In the genomic region with DNA sequence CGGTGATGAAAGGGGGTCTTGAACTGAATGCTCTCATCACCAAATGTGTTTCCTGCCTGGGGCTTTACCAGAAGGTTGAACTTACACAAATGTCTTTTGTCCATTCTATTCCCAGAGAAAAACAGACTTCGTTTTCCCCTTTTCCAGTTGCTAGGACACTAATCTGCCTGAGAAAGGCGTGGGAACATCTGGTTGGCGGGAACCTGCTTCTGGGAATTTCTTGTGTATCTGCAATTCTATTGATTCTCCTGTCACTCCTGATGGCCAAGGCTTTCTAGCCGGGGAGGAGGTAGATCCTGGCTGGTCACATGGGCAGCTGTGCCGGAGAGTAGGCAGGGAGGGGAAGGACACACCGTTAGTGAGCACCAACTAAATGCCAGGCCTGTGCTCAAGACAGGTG, we compare ENCODE assay signal across 20 cellular contexts. TPM values are rescaled to one million over a fixed set of nuclear protein-coding genes. Genes with fewer than 3 reads are reported as not detected.
"Had no signal": no experiment of that assay in that cellular context is flagged by ENCODE, and none has a peak within 500 bp of the region (broad histone marks: within the 10 kb centered on the region; RNA-seq: fewer than 3 reads in every experiment).

No MANE protein-coding gene starts in this region.

- H3K4me1 Mint-ChIP-seq: activated CD4-positive, alpha-beta T cell treated with anti-CD3 and anti-CD28 coated beads, Interleukin-2, amount 10 ng/mL, durations not matched to agents 7 days and 5 days; central memory CD8-positive, alpha-beta T cell; naive B cell; stimulated activated naive B cell treated with anti-CD40 and anti-IgM and Interleukin-4, amounts not matched to agents 10 μg/mL and 1 μg/mL and 100 μg/mL, for 72 hours had no signal

- ATAC-seq: left lobe of liver; stimulated activated naive B cell treated with anti-CD40 and anti-IgM and Interleukin-4, amounts not matched to agents 10 μg/mL and 1 μg/mL and 100 μg/mL, for 72 hours had no signal

- H3K4me3 Mint-ChIP-seq: activated CD4-positive, alpha-beta T cell treated with anti-CD3 and anti-CD28 coated beads, Interleukin-2, amount 10 ng/mL, durations not matched to agents 7 days and 5 days; activated naive CD8-positive, alpha-beta T cell treated with anti-CD3 and anti-CD28 coated beads for 36 hours; central memory CD8-positive, alpha-beta T cell; naive B cell; stimulated activated naive B cell treated with anti-CD40 and anti-IgM and Interleukin-4, amounts not matched to agents 10 μg/mL and 1 μg/mL and 100 μg/mL, for 72 hours had no signal

- DNase-seq: activated CD4-positive, alpha-beta T cell treated with anti-CD3 and anti-CD28 coated beads, Interleukin-2, amount 10 ng/mL, durations not matched to agents 7 days and 5 days; activated CD4-positive, CD25-positive, alpha-beta regulatory T cell; activated CD8-positive, alpha-beta memory T cell treated with anti-CD3 and anti-CD28 coated beads, Interleukin-2, amount 50 U/mL, for 48 hours; activated naive CD8-positive, alpha-beta T cell treated with anti-CD3 and anti-CD28 coated beads for 36 hours; amygdala; brain microvascular endothelial cell; naive B cell; nucleus accumbens; stimulated activated CD4-positive, alpha-beta T cell treated with anti-CD3 and anti-CD28 coated beads, Interleukin-2, amount 100 ng/mL, for 48 hours; stimulated activated naive B cell treated with anti-CD40 and anti-IgM and Interleukin-4, amounts not matched to agents 10 μg/mL and 1 μg/mL and 100 μg/mL, for 72 hours; substantia nigra; T-helper 2 cell; transverse colon had no signal

- H3K9me3 ChIP-seq: right atrium auricular region, transverse colon, vagina had no signal

- H3K27ac Mint-ChIP-seq: activated CD4-positive, alpha-beta T cell treated with anti-CD3 and anti-CD28 coated beads, Interleukin-2, amount 10 ng/mL, durations not matched to agents 7 days and 5 days; activated naive CD8-positive, alpha-beta T cell treated with anti-CD3 and anti-CD28 coated beads for 36 hours; naive B cell; stimulated activated naive B cell treated with anti-CD40 and anti-IgM and Interleukin-4, amounts not matched to agents 10 μg/mL and 1 μg/mL and 100 μg/mL, for 72 hours had no signal

- H3K4me3 ChIP-seq: coronary artery, right atrium auricular region, transverse colon, vagina had no signal

- H3K36me3 Mint-ChIP-seq: activated naive CD8-positive, alpha-beta T cell treated with anti-CD3 and anti-CD28 coated beads for 36 hours; naive B cell; stimulated activated naive B cell treated with anti-CD40 and anti-IgM and Interleukin-4, amounts not matched to agents 10 μg/mL and 1 μg/mL and 100 μg/mL, for 72 hours had no signal

- H3K36me3 ChIP-seq: brain microvascular endothelial cell, right atrium auricular region, transverse colon, vagina had no signal

- H3K27me3 ChIP-seq: brain microvascular endothelial cell, right atrium auricular region, transverse colon, vagina had no signal

- H3K27ac ChIP-seq: brain microvascular endothelial cell, coronary artery, right atrium auricular region, transverse colon, vagina had no signal

- H3K9me3 Mint-ChIP-seq: activated CD4-positive, alpha-beta T cell treated with anti-CD3 and anti-CD28 coated beads, Interleukin-2, amount 10 ng/mL, durations not matched to agents 7 days and 5 days; activated naive CD8-positive, alpha-beta T cell treated with anti-CD3 and anti-CD28 coated beads for 36 hours; central memory CD8-positive, alpha-beta T cell; stimulated activated naive B cell treated with anti-CD40 and anti-IgM and Interleukin-4, amounts not matched to agents 10 μg/mL and 1 μg/mL and 100 μg/mL, for 72 hours had no signal

- H3K4me1 ChIP-seq: right atrium auricular region, transverse colon had no signal

RNA-seq across cellular contexts. Expression of a gene that starts 54.4 kb away (rescaled TPM):
- polyA plus RNA-seq: esophagus, keratinocyte had no signal
